20 cellular contexts compared by ENCODE assay signal in genomic region chr9:19896161-19896560, GRCh38.
A peak's percentile ranks its signal among the peaks of the same experiment; 100 is the strongest.
DNase-seq lines count a peak whose midpoint lies in the region; ATAC-seq, FAIRE-seq and TF ChIP-seq lines count a peak whose summit lies in the region.
"Had no signal": no experiment of that assay in that cellular context is flagged by ENCODE, and none has a peak within 500 bp of the region (broad histone marks: within the 10 kb centered on the region; RNA-seq: fewer than 3 reads in every experiment).

No MANE protein-coding gene starts in this region.

- H3K27me3 ChIP-seq in Karpas-422 (ENCODE audit: low read length), result no peaks in the 10 kb centered on the region
- no peaks in the 10 kb centered on the region for H3K27me3 ChIP-seq in HepG2 (ENCODE audit: control insufficient read depth in 1 of 2, insufficient read depth in 2 of 2, low read length in 2 of 2)
- H3K27me3 ChIP-seq: BLaER1 treated with 17β-estradiol and CSF1 and Interleukin-3, amounts not matched to agents 10 nM and 100 nM had no signal

- no TSS peak for BruUV-seq in HepG2 (replicated peaks; lab: Mats Ljungman, UMichigan)

- WGBS in HepG2 (ENCODE audit: low lambda C conversion rate), result 9% methylated on average over 1 of the region's 1 CpG

- H3K9ac ChIP-seq in Karpas-422 (ENCODE audit: low read length), result no peak overlapping the region
- H3K9ac ChIP-seq in HepG2 (ENCODE audit: insufficient read depth, low read depth, low read length), result no peak overlapping the region
- H3K9ac ChIP-seq: BLaER1 treated with 17β-estradiol and CSF1 and Interleukin-3, amounts not matched to agents 10 nM and 100 nM had no signal

- no peak for ATAC-seq in HepG2
- ATAC-seq: A549; CD8-positive, alpha-beta T cell had no signal

- intact Hi-C loops in HepG2 (cut with micrococcal nuclease; ENCODE audit: unreplicated experiment), result no loop called here

- H3K4me1 ChIP-seq in Karpas-422 (ENCODE audit: low read length) (no peaks in the 10 kb centered on the region), HepG2 (ENCODE audit: insufficient read depth, low read length) (no peaks in the 10 kb centered on the region)
- H3K4me1 ChIP-seq: A549; BLaER1 treated with 17β-estradiol and CSF1 and Interleukin-3, amounts not matched to agents 10 nM and 100 nM had no signal

- H3K9me2 ChIP-seq in Karpas-422 (replicated peaks; ENCODE audit: insufficient read depth, low read length), result no peaks in the 10 kb centered on the region

- H3K79me2 ChIP-seq in Karpas-422 (ENCODE audit: low read length) (no peaks in the 10 kb centered on the region), HepG2 (ENCODE audit: insufficient read depth, low read length) (no peaks in the 10 kb centered on the region)

- in situ Hi-C loops in HepG2 (cut with HindIII; ENCODE audit: extremely low pct_ligation_motif_present, low pct_unique_long_range_greater_than_20kb), result no loop called here

- no peaks in the 10 kb centered on the region for H3K36me3 ChIP-seq in Karpas-422 (ENCODE audit: insufficient read depth, low read length)
- H3K36me3 ChIP-seq in HepG2 (replicated peaks in 1 of 2; ENCODE audit: control insufficient read depth in 1 of 2, insufficient read depth in 2 of 2, low read length in 2 of 2), result no peaks in the 10 kb centered on the region
- H3K36me3 ChIP-seq: BLaER1 treated with 17β-estradiol and CSF1 and Interleukin-3, amounts not matched to agents 10 nM and 100 nM had no signal

- TF ChIP-seq CTCF in VCaP (conservative IDR thresholded peaks at IDR 0.05) (no peak), HepG2 (CRISPR knock-in tag; IDR thresholded peaks at IDR 0.05) (no peak)

- peak; percentile 7 for DNase-seq in Karpas-422
- DNase-seq in medulla oblongata (ENCODE audit: extremely low spot score), result peak; percentile 27
- DNase-seq in NCI-H345 (lab: John Stamatoyannopoulos, UW), result no peak
- DNase-seq in NOMO-1 treated with DMSO at 0.1 percent for 48 hours (lab: John Stamatoyannopoulos, UW; ENCODE audit: unreplicated experiment), result no peak
- DNase-seq in HepG2 (ENCODE audit: low spot score), result no peak
- DNase-seq: AML-193; Caco-2; Calu3; CD4-positive, alpha-beta T cell; CD8-positive, alpha-beta T cell; DMS79 treated with DMSO at 0.1 percent for 48 hours; GF-D8 had no signal

- TF ChIP-seq RAD21 in HepG2 (CRISPR knock-in tag; IDR thresholded peaks at IDR 0.05), result no peak

- no peak for FAIRE-seq in HepG2 (lab: Jason Lieb, UNC)
- FAIRE-seq: A549, D721Med, G401.6, GM19239 had no signal

- H4K20me1 ChIP-seq in Karpas-422 (ENCODE audit: insufficient read depth, low read depth, low read length), result no peaks in the 10 kb centered on the region
- no peaks in the 10 kb centered on the region for H4K20me1 ChIP-seq in HepG2 (ENCODE audit: insufficient read depth, low read length)
- H4K20me1 ChIP-seq: BLaER1 treated with 17β-estradiol and CSF1 and Interleukin-3, amounts not matched to agents 10 nM and 100 nM had no signal

- no peak for TF ChIP-seq POLR2A in HepG2 (IDR thresholded peaks at IDR 0.05; ENCODE audit: insufficient read depth in 1 of 2, low read depth in 2 of 2, low read length in 2 of 2)

- H3K27ac ChIP-seq in Karpas-422 (ENCODE audit: low read length) (no peak overlapping the region), VCaP (peak overlapping the region; percentile 9; the same call in 1 of the 2 replicates), HepG2 (ENCODE audit: extremely low read length, insufficient read depth, low read length) (no peak overlapping the region)
- H3K27ac ChIP-seq: 22Rv1; A549; BLaER1 treated with 17β-estradiol and CSF1 and Interleukin-3, amounts not matched to agents 10 nM and 100 nM; C4-2B had no signal

- no peak overlapping the region for H2AFZ ChIP-seq in Karpas-422 (ENCODE audit: low read length)
- H2AFZ ChIP-seq in HepG2 (ENCODE audit: low read length), result no peak overlapping the region

- H3K4me3 ChIP-seq in Karpas-422 (ENCODE audit: low read length) (no peak overlapping the region), HepG2 (replicated peaks in 1 of 3; ENCODE audit: insufficient read depth in 1 of 3, low read depth in 2 of 3, low read length in 3 of 3) (no peak overlapping the region)
- H3K4me3 ChIP-seq: A549; BLaER1 treated with 17β-estradiol and CSF1 and Interleukin-3, amounts not matched to agents 10 nM and 100 nM had no signal

- CTCF ChIA-PET in HepG2 (lab: Yijun Ruan, JAX; ENCODE audit: low intra/inter-chr PET ratio, low total read pairs), result no interaction called here

- TF ChIP-seq EP300 in HepG2 (IDR thresholded peaks at IDR 0.05; ENCODE audit: low read depth in 2 of 2, low read length in 2 of 2), result no peak
- TF ChIP-seq EP300 in HepG2 (CRISPR knock-in tag; IDR thresholded peaks at IDR 0.05; ENCODE audit: borderline replicate concordance), result no peak

- H3K9me3 ChIP-seq in Karpas-422 (ENCODE audit: low read length) (no peaks in the 10 kb centered on the region), HepG2 (ENCODE audit: low read length) (no peaks in the 10 kb centered on the region)
- H3K9me3 ChIP-seq: A549; BLaER1 treated with 17β-estradiol and CSF1 and Interleukin-3, amounts not matched to agents 10 nM and 100 nM; Caco-2 had no signal

- H3K4me2 ChIP-seq in Karpas-422 (ENCODE audit: low read depth, low read length, poor library complexity, severe bottlenecking), result no peak overlapping the region
- no peak overlapping the region for H3K4me2 ChIP-seq in HepG2 (ENCODE audit: low read depth, low read length)
- H3K4me2 ChIP-seq: A549; BLaER1 treated with 17β-estradiol and CSF1 and Interleukin-3, amounts not matched to agents 10 nM and 100 nM had no signal

- POLR2A ChIA-PET in HepG2 (lab: Yijun Ruan, JAX), result no interaction called here

TF ChIP-seq in HepG2, 621 proteins besides CTCF, POLR2A, EP300 and RAD21:
- TF ChIP-seq PAX8 (CRISPR knock-in tag; IDR thresholded peaks at IDR 0.05; ENCODE audit: borderline replicate concordance) (no peak), ZNF292 (CRISPR knock-in tag; IDR thresholded peaks at IDR 0.05; ENCODE audit: borderline replicate concordance, low read depth) (no peak), ZNF232 (CRISPR knock-in tag; IDR thresholded peaks at IDR 0.05; ENCODE audit: borderline replicate concordance) (no peak), ZNF629 (CRISPR knock-in tag; conservative IDR thresholded peaks at IDR 0.05) (no peak), SNAPC2 (CRISPR knock-in tag; IDR thresholded peaks at IDR 0.05) (no peak), BRF2 (CRISPR knock-in tag; IDR thresholded peaks at IDR 0.05) (no peak), ZKSCAN5 (CRISPR knock-in tag; IDR thresholded peaks at IDR 0.05) (no peak)

Comparison
In these comparisons a context has a peak if more than half of its experiments do, and no peak if none do; other contexts are left out.
1. DNase-seq: peak in Karpas-422 (single experiment) and medulla oblongata (single experiment); none in NCI-H345 (single experiment), NOMO-1 treated with DMSO at 0.1 percent for 48 hours (single experiment) and HepG2 (single experiment).